ENCODE assay signal across 16 cellular contexts in genomic region chr1:91720044-91720443, GRCh38.
DNase-seq lines count a peak whose midpoint lies in the region; ATAC-seq and TF ChIP-seq lines count a peak whose summit lies in the region.
"Had no signal": no experiment of that assay in that cellular context is flagged by ENCODE, and none has a peak within 500 bp of the region (broad histone marks: within the 10 kb centered on the region; RNA-seq: fewer than 3 reads in every experiment).

No MANE protein-coding gene starts in this region.

- CTCF ChIA-PET in MCF 10A (lab: Yijun Ruan, JAX) = interaction anchor here (0.6 kb wide), 2 partner anchors 13 to 102 kb away, joined by 3 to 4 read pairs; no protein-coding TSS in a partner anchor
- CTCF ChIA-PET in activated naive CD4-positive, alpha-beta T cell treated with anti-CD3 and anti-CD28 coated beads for 36 hours (lab: Charles Lee) = interaction anchor here (1.1 kb wide), 1 partner anchor 314 kb away, joined by 3 read pairs; no protein-coding TSS in a partner anchor

- no TSS peak for BruUV-seq in MCF 10A (replicated peaks; lab: Mats Ljungman, UMichigan)

- H3K36me3 Mint-ChIP-seq in MCF 10A (ENCODE audit: insufficient read depth, unreplicated experiment) = peaks cover 79% of the 10 kb centered on the region
- H3K36me3 Mint-ChIP-seq in natural killer cell treated with Interleukin-12 subunit alpha and Interleukin-12 subunit beta and Interleukin-15 and Interleukin-18, amount 100 ng/mL, for 72 hours = peaks cover 31% of the 10 kb centered on the region
- peaks cover 23% of the 10 kb centered on the region for H3K36me3 Mint-ChIP-seq in activated naive CD4-positive, alpha-beta T cell treated with anti-CD3 and anti-CD28 coated beads for 36 hours (ENCODE audit: low read depth)

- DNase-seq in breast epithelium (ENCODE audit: low spot score in 2 of 2) = no peak
- DNase-seq in MCF 10A (ENCODE audit: unreplicated experiment) = no peak
- DNase-seq in natural killer cell treated with Interleukin-12 subunit alpha and Interleukin-12 subunit beta and Interleukin-15 and Interleukin-18, amount 100 ng/mL, for 72 hours (ENCODE audit: low spot score) = no peak
- DNase-seq in NCI-H2029 (lab: John Stamatoyannopoulos, UW) = no peak
- no peak for DNase-seq in left lung
- DNase-seq in activated naive CD4-positive, alpha-beta T cell treated with anti-CD3 and anti-CD28 coated beads for 36 hours = no peak
- DNase-seq: AML-193; Caco-2; CD8-positive, alpha-beta memory T cell; DND-41; GDM1; H7 had no signal

- no peak overlapping the region for H3K27ac Mint-ChIP-seq in MCF 10A (ENCODE audit: low read depth, unreplicated experiment)
- H3K27ac Mint-ChIP-seq in natural killer cell treated with Interleukin-12 subunit alpha and Interleukin-12 subunit beta and Interleukin-15 and Interleukin-18, amount 100 ng/mL, for 72 hours = peak overlapping the region; percentile 38 to 81
- no peak overlapping the region for H3K27ac Mint-ChIP-seq in activated naive CD4-positive, alpha-beta T cell treated with anti-CD3 and anti-CD28 coated beads for 36 hours
- H3K27ac Mint-ChIP-seq: GM23338 had no signal

- intact Hi-C loops in breast epithelium (cut with DNase I; ENCODE audit: low total_unique reads) (no loop called here), MCF 10A (cut with micrococcal nuclease) (no loop called here), left lung (cut with DNase I) (no loop called here)
- intact Hi-C loops in activated naive CD4-positive, alpha-beta T cell treated with anti-CD3 and anti-CD28 coated beads for 36 hours (cut with micrococcal nuclease) = no loop called here

- peaks cover 3% of the 10 kb centered on the region for H3K4me1 Mint-ChIP-seq in MCF 10A (ENCODE audit: insufficient read depth, unreplicated experiment)
- H3K4me1 Mint-ChIP-seq in natural killer cell treated with Interleukin-12 subunit alpha and Interleukin-12 subunit beta and Interleukin-15 and Interleukin-18, amount 100 ng/mL, for 72 hours (ENCODE audit: low read depth in 2 of 2) = peaks cover 24 to 39% of the 10 kb centered on the region in 2 donors
- H3K4me1 Mint-ChIP-seq in activated naive CD4-positive, alpha-beta T cell treated with anti-CD3 and anti-CD28 coated beads for 36 hours (ENCODE audit: low read depth) = no peaks in the 10 kb centered on the region

- H3K36me3 ChIP-seq in breast epithelium (no peaks in the 10 kb centered on the region), stomach smooth muscle (ENCODE audit: control insufficient read depth in 2 of 2, insufficient read depth in 2 of 2, low read length in 2 of 2) (peaks cover 41 to 42% of the 10 kb centered on the region in 2 donors), left lung (peaks cover 0 to 22% of the 10 kb centered on the region in 2 donors)

- H3K4me1 ChIP-seq in breast epithelium (peaks cover 0 to 2% of the 10 kb centered on the region in 2 donors), stomach smooth muscle (ENCODE audit: control insufficient read depth, insufficient read depth, low read length) (peaks cover 4% of the 10 kb centered on the region), left lung (no peaks in the 10 kb centered on the region)

- H3K4me3 Mint-ChIP-seq in MCF 10A (ENCODE audit: unreplicated experiment) = no peak overlapping the region
- H3K4me3 Mint-ChIP-seq in natural killer cell treated with Interleukin-12 subunit alpha and Interleukin-12 subunit beta and Interleukin-15 and Interleukin-18, amount 100 ng/mL, for 72 hours = no peak overlapping the region
- no peak overlapping the region for H3K4me3 Mint-ChIP-seq in activated naive CD4-positive, alpha-beta T cell treated with anti-CD3 and anti-CD28 coated beads for 36 hours
- H3K4me3 Mint-ChIP-seq: CD8-positive, alpha-beta memory T cell; GM23338 had no signal

- H3K27ac ChIP-seq in breast epithelium = peak overlapping the region; percentile 10 to 57
- H3K27ac ChIP-seq in stomach smooth muscle (ENCODE audit: low read length) = peak overlapping the region; percentile 6
- H3K27ac ChIP-seq in left lung = no peak overlapping the region
- H3K27ac ChIP-seq: 22Rv1, BLaER1 had no signal

- TF ChIP-seq POLR2A in breast epithelium (IDR thresholded peaks at IDR 0.05) = no peak

- H3K9me3 ChIP-seq in breast epithelium (no peaks in the 10 kb centered on the region), stomach smooth muscle (ENCODE audit: control insufficient read depth in 2 of 2, low read length in 2 of 2) (no peaks in the 10 kb centered on the region), left lung (no peaks in the 10 kb centered on the region)
- H3K9me3 ChIP-seq: Caco-2 had no signal

- no peak for TF ChIP-seq CTCF in breast epithelium (IDR thresholded peaks at IDR 0.05)
- TF ChIP-seq CTCF in MCF 10A (IDR thresholded peaks at IDR 0.05; ENCODE audit: unreplicated experiment) = no peak
- no peak for TF ChIP-seq CTCF in left lung (IDR thresholded peaks at IDR 0.05)

- H3K9ac ChIP-seq in stomach smooth muscle (ENCODE audit: low read length in 2 of 2) = no peak overlapping the region
- H3K9ac ChIP-seq: BLaER1 had no signal

- no peaks in the 10 kb centered on the region for H3K9me3 Mint-ChIP-seq in MCF 10A (ENCODE audit: unreplicated experiment)
- H3K9me3 Mint-ChIP-seq in natural killer cell treated with Interleukin-12 subunit alpha and Interleukin-12 subunit beta and Interleukin-15 and Interleukin-18, amount 100 ng/mL, for 72 hours = peaks cover under 1% of the 10 kb centered on the region
- H3K9me3 Mint-ChIP-seq in activated naive CD4-positive, alpha-beta T cell treated with anti-CD3 and anti-CD28 coated beads for 36 hours = no peaks in the 10 kb centered on the region
- H3K9me3 Mint-ChIP-seq: CD8-positive, alpha-beta memory T cell; GM23338 had no signal

- POLR2A ChIA-PET in MCF 10A (lab: Yijun Ruan, JAX) = interaction anchor here (0.8 to 1.0 kb wide), 2 partner anchors 112 to 143 kb away, joined by 3 read pairs; no protein-coding TSS in a partner anchor

- ATAC-seq in natural killer cell treated with Interleukin-12 subunit alpha and Interleukin-12 subunit beta and Interleukin-15 and Interleukin-18, amount 100 ng/mL, for 72 hours = no peak
- ATAC-seq in left lung = no peak
- ATAC-seq: GM23338 had no signal

- H3K27me3 Mint-ChIP-seq in MCF 10A (ENCODE audit: insufficient read depth, unreplicated experiment) = no peaks in the 10 kb centered on the region
- no peaks in the 10 kb centered on the region for H3K27me3 Mint-ChIP-seq in natural killer cell treated with Interleukin-12 subunit alpha and Interleukin-12 subunit beta and Interleukin-15 and Interleukin-18, amount 100 ng/mL, for 72 hours
- no peaks in the 10 kb centered on the region for H3K27me3 Mint-ChIP-seq in activated naive CD4-positive, alpha-beta T cell treated with anti-CD3 and anti-CD28 coated beads for 36 hours (ENCODE audit: low read depth)
- H3K27me3 Mint-ChIP-seq: CD8-positive, alpha-beta memory T cell had no signal

- H3K27me3 ChIP-seq in breast epithelium (no peaks in the 10 kb centered on the region), stomach smooth muscle (ENCODE audit: control insufficient read depth in 1 of 2, insufficient read depth in 2 of 2, low read length in 2 of 2) (no peaks in the 10 kb centered on the region), left lung (no peaks in the 10 kb centered on the region)
- H3K27me3 ChIP-seq: BLaER1 had no signal

- H3K4me3 ChIP-seq in breast epithelium = no peak overlapping the region
- no peak overlapping the region for H3K4me3 ChIP-seq in stomach smooth muscle (ENCODE audit: low read length in 2 of 2)
- no peak overlapping the region for H3K4me3 ChIP-seq in left lung
- H3K4me3 ChIP-seq: BLaER1, GM23338 had no signal

Comparison
In these comparisons a context has a peak if more than half of its experiments do, and no peak if none do; other contexts are left out.
1. H3K27ac ChIP-seq: peak in breast epithelium (2 of 2) and stomach smooth muscle (single experiment); none in left lung (0 of 2).
2. H3K27ac Mint-ChIP-seq: peak in natural killer cell treated with Interleukin-12 subunit alpha and Interleukin-12 subunit beta and Interleukin-15 and Interleukin-18, amount 100 ng/mL, for 72 hours (2 of 2); none in MCF 10A (single experiment) and activated naive CD4-positive, alpha-beta T cell treated with anti-CD3 and anti-CD28 coated beads for 36 hours (single experiment).